In the genomic region with DNA sequence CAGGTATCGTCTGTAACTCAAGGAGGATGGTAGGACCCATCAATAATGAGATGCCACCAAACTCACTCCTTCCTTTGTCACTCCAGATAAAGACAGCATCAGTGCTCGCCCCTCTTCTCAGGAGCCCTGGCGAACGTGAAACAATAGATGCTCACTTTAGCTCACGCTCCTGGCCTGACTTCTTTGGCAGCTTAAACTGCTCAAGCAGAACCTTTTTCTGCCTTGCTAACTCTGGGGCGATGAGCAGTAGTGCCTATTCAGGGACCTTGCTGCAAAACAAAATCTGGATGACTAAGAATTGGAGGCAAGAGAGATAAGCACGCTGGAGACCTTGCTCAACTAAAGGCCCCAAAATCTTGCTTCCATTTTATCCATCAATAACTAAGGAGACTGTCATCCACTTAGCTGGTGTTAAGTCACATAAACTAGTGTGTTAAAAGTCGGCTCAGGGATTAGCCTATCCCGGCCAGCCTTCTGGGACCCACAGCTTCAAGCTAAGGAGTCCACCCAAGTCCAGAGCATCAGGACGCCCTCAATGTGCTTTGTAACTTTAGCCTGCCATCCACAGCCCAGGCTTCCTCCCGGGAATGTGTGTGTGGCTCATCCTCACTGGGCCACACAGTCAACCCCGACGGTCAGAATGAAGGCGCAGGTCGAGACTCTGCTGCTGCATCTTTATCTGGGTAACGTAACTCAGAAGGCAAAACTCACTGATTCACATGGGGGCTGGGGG, we compare ENCODE assay signal across 16 cellular contexts. TPM values are rescaled to one million over a fixed set of nuclear protein-coding genes. Genes with fewer than 3 reads are reported as not detected.
A peak's percentile ranks its signal among the peaks of the same experiment; 100 is the strongest.
DNase-seq lines count a peak whose midpoint lies in the region; TF ChIP-seq lines count a peak whose summit lies in the region.
"Had no signal": no experiment of that assay in that cellular context is flagged by ENCODE, and none has a peak within 500 bp of the region (broad histone marks: within the 10 kb centered on the region; RNA-seq: fewer than 3 reads in every experiment).

No MANE protein-coding gene starts in this region.

- no peak for TF ChIP-seq CTCF in spleen (IDR thresholded peaks at IDR 0.05 in 8 of 11, conservative IDR thresholded peaks at IDR 0.05 in 3 of 11)

- WGBS in spleen, 5 donors, result 82 to 93% (median 90%) methylated on average over 16 of the region's 16 CpGs

- H3K27me3 ChIP-seq in Karpas-422 (ENCODE audit: low read length), result no peaks in the 10 kb centered on the region
- H3K27me3 ChIP-seq in spleen (replicated peaks in 1 of 7), result peaks cover 0 to under 1% (median 0%) of the 10 kb centered on the region in 7 donors
- H3K27me3 ChIP-seq: colonic mucosa, left lung had no signal

- no peaks in the 10 kb centered on the region for H3K9me3 ChIP-seq in Karpas-422 (ENCODE audit: low read length)
- H3K9me3 ChIP-seq in spleen, result no peaks in the 10 kb centered on the region
- H3K9me3 ChIP-seq: A549, colonic mucosa, left lung had no signal

- no peak overlapping the region for H3K4me3 Mint-ChIP-seq in activated T-cell treated with anti-CD3 and anti-CD28 coated beads, Interleukin-2, amount 50 U/mL, for 24 hours

- H3K4me2 ChIP-seq in Karpas-422 (ENCODE audit: low read depth, low read length, poor library complexity, severe bottlenecking), result peak overlapping the region; percentile 71
- H3K4me2 ChIP-seq: A549 had no signal

- H3K36me3 Mint-ChIP-seq in activated T-cell treated with anti-CD3 and anti-CD28 coated beads, Interleukin-2, amount 50 U/mL, for 24 hours (ENCODE audit: low read depth), result peaks cover 6% of the 10 kb centered on the region

- intact Hi-C loops in spleen (cut with DNase I; ENCODE audit: low total_unique reads), result no loop called here

- H3K9me3 Mint-ChIP-seq in activated T-cell treated with anti-CD3 and anti-CD28 coated beads, Interleukin-2, amount 50 U/mL, for 24 hours, result no peaks in the 10 kb centered on the region
- H3K9me3 Mint-ChIP-seq: naive B cell had no signal

- peak overlapping the region; percentile 18 for H3K27ac Mint-ChIP-seq in activated T-cell treated with anti-CD3 and anti-CD28 coated beads, Interleukin-2, amount 50 U/mL, for 24 hours

- H3K27ac ChIP-seq in Karpas-422 (ENCODE audit: low read length), result peak overlapping the region; percentile 72
- H3K27ac ChIP-seq in spleen, result no peak overlapping the region
- H3K27ac ChIP-seq: colonic mucosa, left lung had no signal

- H3K4me3 ChIP-seq in Karpas-422 (ENCODE audit: low read length) (peak overlapping the region; percentile 52), spleen (no peak overlapping the region)
- H3K4me3 ChIP-seq: A549, colonic mucosa, left lung had no signal

- DNase-seq in activated T-cell treated with anti-CD3 and anti-CD28 coated beads, Interleukin-2, amount 50 U/mL, for 24 hours, result no peak
- DNase-seq in activated T-cell treated with anti-CD3 and anti-CD28 coated beads, Interleukin-2, amount 50 U/mL, for 1 hour, result no peak
- DNase-seq in Karpas-422 (peak; percentile 84), kidney tubule cell (ENCODE audit: low spot score) (peak; percentile 44), spleen (peak; percentile 38), SKM-1 treated with dmso at 0.1 percent for 144 hours (lab: John Stamatoyannopoulos, UW; ENCODE audit: unreplicated experiment) (no peak), middle frontal gyrus (ENCODE audit: extremely low spot score, low spot score) (no peak)
- DNase-seq in activated CD4-positive, alpha-beta T cell treated with anti-CD3 and anti-CD28 coated beads for 48 hours, result no peak
- DNase-seq: colonic mucosa; hippocampal formation; naive B cell; NCI-H1417 treated with DMSO at 0.1 percent for 48 hours; NCI-H510A; stimulated activated naive CD4-positive, alpha-beta T cell had no signal

- H3K4me1 ChIP-seq in Karpas-422 (ENCODE audit: low read length) (peaks cover 91% of the 10 kb centered on the region), spleen (peaks cover 5 to 86% (median 30%) of the 10 kb centered on the region in 6 donors)
- H3K4me1 ChIP-seq: colonic mucosa had no signal

- peak overlapping the region; percentile 57 for H3K9ac ChIP-seq in Karpas-422 (ENCODE audit: low read length)

- peaks cover 63% of the 10 kb centered on the region for H3K4me1 Mint-ChIP-seq in activated T-cell treated with anti-CD3 and anti-CD28 coated beads, Interleukin-2, amount 50 U/mL, for 24 hours (ENCODE audit: low read depth)

- H3K27me3 Mint-ChIP-seq in activated T-cell treated with anti-CD3 and anti-CD28 coated beads, Interleukin-2, amount 50 U/mL, for 24 hours, result peaks cover 5% of the 10 kb centered on the region
- H3K27me3 Mint-ChIP-seq: naive B cell had no signal

- H3K79me2 ChIP-seq in Karpas-422 (ENCODE audit: low read length), result peaks cover 100% of the 10 kb centered on the region

- no peak overlapping the region for H2AFZ ChIP-seq in Karpas-422 (ENCODE audit: low read length)

- no peaks in the 10 kb centered on the region for H3K9me2 ChIP-seq in Karpas-422 (replicated peaks; ENCODE audit: insufficient read depth, low read length)

- peaks cover 71% of the 10 kb centered on the region for H4K20me1 ChIP-seq in Karpas-422 (ENCODE audit: insufficient read depth, low read depth, low read length)

- H3K36me3 ChIP-seq in Karpas-422 (ENCODE audit: insufficient read depth, low read length) (peaks cover 7% of the 10 kb centered on the region), spleen (peaks cover 0 to 24% (median 0%) of the 10 kb centered on the region in 6 donors)
- H3K36me3 ChIP-seq: colonic mucosa had no signal

- TF ChIP-seq POLR2A in spleen (IDR thresholded peaks at IDR 0.05), result no peak

RNA-seq across cellular contexts. Expression of gene ZNF516, which starts 38.9 kb away (rescaled TPM):
- 41.0 and 53.3 TPM in 2 replicates for total RNA-seq in Karpas-422 (2014; rRNA removed; shearing (Covaris generic); ENCODE audit: low replicate concordance)
- 10 to 100 TPM; 20.8 to 58.4 (median 41.1) TPM for total RNA-seq in spleen
- 1 to 10 TPM; 4.5 to 8.7 (median 4.9) TPM for polyA plus RNA-seq in spleen

Comparison
In these comparisons a context has a peak if more than half of its experiments do, and no peak if none do; other contexts are left out.
1. DNase-seq: peak in Karpas-422 (single experiment), kidney tubule cell (single experiment) and spleen (single experiment); none in activated T-cell treated with anti-CD3 and anti-CD28 coated beads, Interleukin-2, amount 50 U/mL, for 24 hours (single experiment), activated T-cell treated with anti-CD3 and anti-CD28 coated beads, Interleukin-2, amount 50 U/mL, for 1 hour (single experiment), activated CD4-positive, alpha-beta T cell treated with anti-CD3 and anti-CD28 coated beads for 48 hours (single experiment), SKM-1 treated with dmso at 0.1 percent for 144 hours (single experiment) and middle frontal gyrus (single experiment).